ENCODE assay signal across 7 cellular contexts in the genomic region with DNA sequence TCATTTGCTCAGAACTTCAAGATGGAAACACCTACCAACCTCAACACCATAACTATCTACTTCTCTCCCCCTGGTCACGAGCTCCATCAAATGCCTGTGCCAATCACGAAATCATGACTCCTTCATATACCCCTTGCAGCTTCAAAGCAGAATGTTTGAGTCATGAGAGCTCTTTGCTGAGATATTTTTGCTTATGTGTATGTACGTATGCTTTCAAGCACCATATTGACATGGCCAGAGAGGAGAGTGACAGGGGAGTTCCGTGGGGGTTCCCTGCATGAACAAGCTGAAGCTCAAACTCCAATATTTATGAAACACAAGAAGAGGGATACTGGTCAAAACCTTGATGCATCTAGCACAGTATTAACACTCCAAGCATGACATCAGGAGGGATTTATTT.
DNase-seq lines count a peak whose midpoint lies in the region; ATAC-seq and TF ChIP-seq lines count a peak whose summit lies in the region.

No MANE protein-coding gene starts in this region.

- H3K36me3 Mint-ChIP-seq in naive B cell = peaks cover 14 to 23% of the 10 kb centered on the region in 2 donors

- H3K27me3 Mint-ChIP-seq in naive B cell = no peaks in the 10 kb centered on the region

- H3K4me1 ChIP-seq in MM.1S (ENCODE audit: low read length) = peaks cover 89% of the 10 kb centered on the region
- peaks cover 0 to 9% (median 7%) of the 10 kb centered on the region in 4 donors for H3K4me1 ChIP-seq in esophagus muscularis mucosa
- no peaks in the 10 kb centered on the region for H3K4me1 ChIP-seq in hepatocyte (ENCODE audit: insufficient read depth)

- H3K27ac ChIP-seq in MM.1S (ENCODE audit: low read length) (peak overlapping the region; percentile 100), esophagus muscularis mucosa (replicated peaks in 1 of 4) (no peak overlapping the region), hepatocyte (no peak overlapping the region)

- H3K36me3 ChIP-seq in MM.1S (replicated peaks; ENCODE audit: insufficient read depth, low read length) = no peaks in the 10 kb centered on the region
- no peaks in the 10 kb centered on the region for H3K36me3 ChIP-seq in esophagus muscularis mucosa
- no peaks in the 10 kb centered on the region for H3K36me3 ChIP-seq in hepatocyte (replicated peaks; ENCODE audit: insufficient read depth, low read depth)

- intact Hi-C loops in esophagus muscularis mucosa (cut with DNase I) = no loop called here

- peak overlapping the region; percentile 33 for H3K9ac ChIP-seq in MM.1S (ENCODE audit: low read length)

- H3K4me1 Mint-ChIP-seq in naive B cell = peaks cover 69 to 84% (median 83%) of the 10 kb centered on the region in 3 donors

- H3F3A ChIP-seq in MM.1S (ENCODE audit: insufficient read depth, low read length) = peaks cover 45% of the 10 kb centered on the region

- TF ChIP-seq CTCF in MM.1S (IDR thresholded peaks at IDR 0.05; ENCODE audit: low read length) = no peak
- TF ChIP-seq CTCF in esophagus muscularis mucosa (IDR thresholded peaks at IDR 0.05) = no peak
- no peak for TF ChIP-seq CTCF in hepatocyte (IDR thresholded peaks at IDR 0.05; ENCODE audit: poor library complexity)

- TF ChIP-seq POLR2A in esophagus muscularis mucosa (IDR thresholded peaks at IDR 0.05; ENCODE audit: low read depth) = no peak

- H3K4me2 ChIP-seq in MM.1S (ENCODE audit: low read depth, low read length) (peak overlapping the region; percentile 82), hepatocyte (no peak overlapping the region)

- H3K9me2 ChIP-seq in MM.1S (replicated peaks; ENCODE audit: insufficient read depth, low read length) (no peaks in the 10 kb centered on the region), hepatocyte (replicated peaks; ENCODE audit: insufficient read depth) (no peaks in the 10 kb centered on the region)

- no peak for TF ChIP-seq EP300 in esophagus muscularis mucosa (IDR thresholded peaks at IDR 0.05)

- H3K9me3 ChIP-seq in MM.1S (replicated peaks; ENCODE audit: insufficient read depth, low read length) = no peaks in the 10 kb centered on the region
- peaks cover 0 to 12% (median 5%) of the 10 kb centered on the region in 4 donors for H3K9me3 ChIP-seq in esophagus muscularis mucosa
- H3K9me3 ChIP-seq in hepatocyte (ENCODE audit: low read depth) = no peaks in the 10 kb centered on the region

- no peaks in the 10 kb centered on the region for H3K79me2 ChIP-seq in MM.1S (ENCODE audit: low read length)
- H3K79me2 ChIP-seq in hepatocyte = no peaks in the 10 kb centered on the region

- H3K4me3 Mint-ChIP-seq in naive B cell = peak overlapping the region; percentile 44 to 90 (median 84)

- no peak for DNase-seq in MM.1S
- DNase-seq in naive B cell = no peak
- DNase-seq in esophagus muscularis mucosa (ENCODE audit: extremely low spot score) = no peak
- DNase-seq in NCI-H446 (lab: John Stamatoyannopoulos, UW) = no peak
- DNase-seq in hepatocyte (ENCODE audit: low spot score) = no peak

- H2AFZ ChIP-seq in MM.1S (ENCODE audit: low read length) (no peak overlapping the region), hepatocyte (no peak overlapping the region)

- peak; percentile 42 for ATAC-seq in GM18868 (IDR thresholded peaks at IDR 0.05; ENCODE audit: unreplicated experiment)
- peak; percentile 22 for ATAC-seq in HG02610 (IDR thresholded peaks at IDR 0.05; ENCODE audit: unreplicated experiment)
- ATAC-seq in naive B cell (ENCODE audit: low read depth in 2 of 2) = peak; percentile 18 to 37

- 92% methylated on average over 4 of the region's 4 CpGs for WGBS in esophagus muscularis mucosa
- 91% methylated on average over 4 of the region's 4 CpGs for WGBS in hepatocyte (ENCODE audit: low lambda C conversion rate, missing lambda C conversion rate)

- peaks cover 4 to 29% (median 21%) of the 10 kb centered on the region in 7 donors for H3K9me3 Mint-ChIP-seq in naive B cell

- H4K20me1 ChIP-seq in MM.1S (ENCODE audit: insufficient read depth, low read length) (no peaks in the 10 kb centered on the region), hepatocyte (ENCODE audit: insufficient read depth, poor library complexity, severe bottlenecking) (no peaks in the 10 kb centered on the region)

- H3K27me3 ChIP-seq in MM.1S (replicated peaks; ENCODE audit: insufficient read depth, low read length) (no peaks in the 10 kb centered on the region), esophagus muscularis mucosa (no peaks in the 10 kb centered on the region), hepatocyte (no peaks in the 10 kb centered on the region)

- no peak overlapping the region for H3K4me3 ChIP-seq in MM.1S (ENCODE audit: low read length)
- H3K4me3 ChIP-seq in esophagus muscularis mucosa = no peak overlapping the region
- no peak overlapping the region for H3K4me3 ChIP-seq in hepatocyte

- H3K27ac Mint-ChIP-seq in naive B cell = peak overlapping the region; percentile 67 to 99 (median 96)
